8 cellular contexts compared by ENCODE assay signal in genomic region chr5:18744990-18745590, GRCh38.
A peak's percentile ranks its signal among the peaks of the same experiment; 100 is the strongest.
DNase-seq lines count a peak whose midpoint lies in the region; ATAC-seq and TF ChIP-seq lines count a peak whose summit lies in the region.

No MANE protein-coding gene starts in this region.

- H3K4ac ChIP-seq in mesendoderm (ENCODE audit: low read depth, low read length) = no peak overlapping the region

- H3K27ac Mint-ChIP-seq in CD4-positive, alpha-beta T cell = peak overlapping the region; percentile 93
- H3K27ac Mint-ChIP-seq in T-helper 1 cell treated with Interleukin-12 subunit alpha and Interleukin-12 subunit beta and Interleukin-4 antibody, amounts not matched to agents 30 μg/mL and 1 μg/mL, for 36 hours = peak overlapping the region; percentile 94

- H3K9me3 Mint-ChIP-seq in CD4-positive, alpha-beta T cell = no peaks in the 10 kb centered on the region
- peaks cover 3% of the 10 kb centered on the region for H3K9me3 Mint-ChIP-seq in T-helper 1 cell treated with Interleukin-12 subunit alpha and Interleukin-12 subunit beta and Interleukin-4 antibody, amounts not matched to agents 30 μg/mL and 1 μg/mL, for 36 hours

- peaks cover 32% of the 10 kb centered on the region for H3K36me3 Mint-ChIP-seq in CD4-positive, alpha-beta T cell (ENCODE audit: low read depth)
- H3K36me3 Mint-ChIP-seq in T-helper 1 cell treated with Interleukin-12 subunit alpha and Interleukin-12 subunit beta and Interleukin-4 antibody, amounts not matched to agents 30 μg/mL and 1 μg/mL, for 36 hours (ENCODE audit: low read depth) = peaks cover 34% of the 10 kb centered on the region

- POLR2A ChIA-PET in CD4-positive, alpha-beta T cell (lab: Charles Lee) = interaction anchor here (1.4 to 2.0 kb wide), 2 partner anchors 13 to 19 kb away, joined by 4 to 5 read pairs; no protein-coding TSS in a partner anchor

- no peak overlapping the region for H3K9ac ChIP-seq in mesendoderm (ENCODE audit: low read length)

- no peaks in the 10 kb centered on the region for H3K36me3 ChIP-seq in mesendoderm (ENCODE audit: control insufficient read depth, insufficient read depth, low read length)

- no peak overlapping the region for H2BK15ac ChIP-seq in mesendoderm (replicated peaks; ENCODE audit: low read depth)

- H3K79me1 ChIP-seq in mesendoderm (ENCODE audit: low read length) = no peaks in the 10 kb centered on the region

- H2AK5ac ChIP-seq in mesendoderm (ENCODE audit: low read length) = no peak overlapping the region

- H3K23ac ChIP-seq in mesendoderm (ENCODE audit: low read length) = no peak overlapping the region

- H4K5ac ChIP-seq in mesendoderm (ENCODE audit: low read length) = no peak overlapping the region

- TF ChIP-seq CTCF in CD4-positive, alpha-beta T cell (IDR thresholded peaks at IDR 0.05) = no peak

- H3K4me3 Mint-ChIP-seq in CD4-positive, alpha-beta T cell = peak overlapping the region; percentile 91
- peak overlapping the region; percentile 92 for H3K4me3 Mint-ChIP-seq in T-helper 1 cell treated with Interleukin-12 subunit alpha and Interleukin-12 subunit beta and Interleukin-4 antibody, amounts not matched to agents 30 μg/mL and 1 μg/mL, for 36 hours

- H3K27me3 ChIP-seq in CD4-positive, alpha-beta T cell (ENCODE audit: control insufficient read depth, insufficient read depth, low read length) = no peaks in the 10 kb centered on the region
- no peaks in the 10 kb centered on the region for H3K27me3 ChIP-seq in mesendoderm (ENCODE audit: insufficient read depth, low read length, poor library complexity)

- no peak overlapping the region for H3K56ac ChIP-seq in mesendoderm (ENCODE audit: low read length)

- H3K27ac ChIP-seq in CD4-positive, alpha-beta T cell (ENCODE audit: low read depth, low read length) = peak overlapping the region; percentile 54
- no peak overlapping the region for H3K27ac ChIP-seq in mesendoderm (ENCODE audit: low read depth, low read length)

- DNase-seq in CD4-positive, alpha-beta T cell = peak in 2 of 10 experiments; percentile 21 to 24
- no peak for DNase-seq in left lobe of liver (ENCODE audit: low spot score)
- no peak for DNase-seq in NCI-H1105 treated with DMSO at 0.1 percent for 48 hours (lab: John Stamatoyannopoulos, UW)
- no peak for DNase-seq in mesendoderm
- no peak for DNase-seq in iPS-NIHi11 (ENCODE audit: low spot score)

- no peaks in the 10 kb centered on the region for H3K4me1 ChIP-seq in mesendoderm (ENCODE audit: control insufficient read depth, low read depth, low read length)

- no peak overlapping the region for H4K8ac ChIP-seq in mesendoderm (ENCODE audit: low read depth, low read length)

- H2BK120ac ChIP-seq in mesendoderm (ENCODE audit: low read depth, low read length) = no peak overlapping the region

- H3K27me3 Mint-ChIP-seq in CD4-positive, alpha-beta T cell = no peaks in the 10 kb centered on the region
- no peaks in the 10 kb centered on the region for H3K27me3 Mint-ChIP-seq in T-helper 1 cell treated with Interleukin-12 subunit alpha and Interleukin-12 subunit beta and Interleukin-4 antibody, amounts not matched to agents 30 μg/mL and 1 μg/mL, for 36 hours (ENCODE audit: low read depth)

- no peak overlapping the region for H3K18ac ChIP-seq in mesendoderm (ENCODE audit: low read length)

- no peak overlapping the region for H2BK5ac ChIP-seq in mesendoderm (ENCODE audit: low read length)

- H3K4me2 ChIP-seq in mesendoderm (ENCODE audit: low read length) = no peak overlapping the region

- no CpG with 5 or more reads among the region's 8 CpGs for WGBS in mesendoderm (ENCODE audit: extremely low coverage, insufficient coverage, low lambda C conversion rate)

- peaks cover 65% of the 10 kb centered on the region for H3K4me1 Mint-ChIP-seq in CD4-positive, alpha-beta T cell (ENCODE audit: low read depth)
- H3K4me1 Mint-ChIP-seq in T-helper 1 cell treated with Interleukin-12 subunit alpha and Interleukin-12 subunit beta and Interleukin-4 antibody, amounts not matched to agents 30 μg/mL and 1 μg/mL, for 36 hours (ENCODE audit: low read depth) = peaks cover 42% of the 10 kb centered on the region

- peak; percentile 35 for ATAC-seq in CD4-positive, alpha-beta T cell (ENCODE audit: poor library complexity)
- ATAC-seq in GM19397 (IDR thresholded peaks at IDR 0.05; ENCODE audit: unreplicated experiment) (peak; percentile 33), HG03469 (IDR thresholded peaks at IDR 0.05; ENCODE audit: unreplicated experiment) (peak; percentile 18), left lobe of liver (peak; percentile 11)

- H3K4me3 ChIP-seq in mesendoderm (ENCODE audit: low read length) = no peak overlapping the region

- H3K79me2 ChIP-seq in mesendoderm (ENCODE audit: control insufficient read depth, insufficient read depth, low read length) = no peaks in the 10 kb centered on the region

- CTCF ChIA-PET in CD4-positive, alpha-beta T cell (lab: Charles Lee) = no interaction called here

- intact Hi-C loops in CD4-positive, alpha-beta T cell (cut with DNase I, micrococcal nuclease) = no loop called here

- H3K9me3 ChIP-seq in CD4-positive, alpha-beta T cell (ENCODE audit: control insufficient read depth, low read length) = no peaks in the 10 kb centered on the region
